Comparison of ENCODE assay signal across 29 cellular contexts in genomic region chr2:79580175-79580574, GRCh38.
DNase-seq lines count a peak whose midpoint lies in the region; ATAC-seq and TF ChIP-seq lines count a peak whose summit lies in the region.
"Had no signal": no experiment of that assay in that cellular context is flagged by ENCODE, and none has a peak within 500 bp of the region (broad histone marks: within the 10 kb centered on the region; RNA-seq: fewer than 3 reads in every experiment).

No MANE protein-coding gene starts in this region.

- no peak for DNase-seq in Caco-2
- peak; percentile 51 for DNase-seq in MG63
- peak; percentile 1 for DNase-seq in fibroblast of mammary gland (ENCODE audit: low read depth)
- DNase-seq in neural progenitor cell (ENCODE audit: low spot score) = peak; percentile 6
- no peak for DNase-seq in activated naive CD8-positive, alpha-beta T cell treated with anti-CD3 and anti-CD28 coated beads for 36 hours
- DNase-seq in adrenal gland = no peak
- DNase-seq: activated CD4-positive, alpha-beta memory T cell treated with anti-CD3 and anti-CD28 coated beads, Interleukin-2, amount 10 ng/mL, durations not matched to agents 7 days and 5 days; activated CD4-positive, CD25-positive, alpha-beta regulatory T cell treated with anti-CD3 and anti-CD28 coated beads, Interleukin-2, amount 50 U/mL, for 72 hours; activated CD8-positive, alpha-beta memory T cell treated with anti-CD3 and anti-CD28 coated beads, Interleukin-2, amount 50 U/mL, for 48 hours; COR-L47; gastrocnemius medialis; hippocampal formation; KBM-7; natural killer cell; NCI-H2081 treated with DMSO at 0.1 percent for 48 hours; NCI-H226; NCI-H748 treated with DMSO at 0.1 percent for 48 hours; stimulated activated CD8-positive, alpha-beta memory T cell treated with anti-CD3 and anti-CD28 coated beads, Interleukin-4, amount 100 ng/mL, for 48 hours; T-helper 17 cell had no signal

- H3K27ac Mint-ChIP-seq in Caco-2 (ENCODE audit: unreplicated experiment) (no peak overlapping the region), neural progenitor cell (no peak overlapping the region)
- no peak overlapping the region for H3K27ac Mint-ChIP-seq in activated naive CD8-positive, alpha-beta T cell treated with anti-CD3 and anti-CD28 coated beads for 36 hours
- H3K27ac Mint-ChIP-seq: activated CD4-positive, alpha-beta memory T cell treated with anti-CD3 and anti-CD28 coated beads, Interleukin-2, amount 10 ng/mL, durations not matched to agents 7 days and 5 days; activated naive CD4-positive, alpha-beta T cell treated with anti-CD3 and anti-CD28 coated beads, Interleukin-2, amount 50 U/mL, for 24 hours; natural killer cell; T-helper 17 cell had no signal

- H3K36me3 Mint-ChIP-seq in Caco-2 (ENCODE audit: insufficient read depth, unreplicated experiment) (no peaks in the 10 kb centered on the region), neural progenitor cell (peaks cover 10% of the 10 kb centered on the region)
- no peaks in the 10 kb centered on the region for H3K36me3 Mint-ChIP-seq in activated naive CD8-positive, alpha-beta T cell treated with anti-CD3 and anti-CD28 coated beads for 36 hours
- H3K36me3 Mint-ChIP-seq: activated naive CD4-positive, alpha-beta T cell treated with anti-CD3 and anti-CD28 coated beads, Interleukin-2, amount 50 U/mL, for 24 hours; natural killer cell had no signal

- intact Hi-C loops in Caco-2 (cut with micrococcal nuclease; ENCODE audit: unreplicated experiment) = no loop called here
- intact Hi-C loops in adrenal gland (cut with DNase I) = no loop called here

- H3K4me3 ChIP-seq in Caco-2 (ENCODE audit: low read depth, low read length) (no peak overlapping the region), MG63 (no peak overlapping the region), fibroblast of mammary gland (ENCODE audit: control insufficient read depth, low read depth, low read length) (no peak overlapping the region), neural progenitor cell (no peak overlapping the region), adrenal gland (no peak overlapping the region)
- H3K4me3 ChIP-seq: ascending aorta; BLaER1 treated with 17β-estradiol and CSF1 and Interleukin-3, amounts not matched to agents 10 nM and 100 nM; gastrocnemius medialis; HAP-1; SK-N-MC; skin epidermis; tibial nerve had no signal

- H3K4me1 Mint-ChIP-seq in Caco-2 (ENCODE audit: low read depth, unreplicated experiment) (no peaks in the 10 kb centered on the region), neural progenitor cell (no peaks in the 10 kb centered on the region)
- H3K4me1 Mint-ChIP-seq in activated naive CD8-positive, alpha-beta T cell treated with anti-CD3 and anti-CD28 coated beads for 36 hours = no peaks in the 10 kb centered on the region
- H3K4me1 Mint-ChIP-seq: activated CD4-positive, alpha-beta memory T cell treated with anti-CD3 and anti-CD28 coated beads, Interleukin-2, amount 10 ng/mL, durations not matched to agents 7 days and 5 days; activated naive CD4-positive, alpha-beta T cell treated with anti-CD3 and anti-CD28 coated beads, Interleukin-2, amount 50 U/mL, for 24 hours; natural killer cell; T-helper 17 cell had no signal

- H3K27ac ChIP-seq in neural progenitor cell = no peak overlapping the region
- no peak overlapping the region for H3K27ac ChIP-seq in adrenal gland
- H3K27ac ChIP-seq: ascending aorta; BLaER1 treated with 17β-estradiol and CSF1 and Interleukin-3, amounts not matched to agents 10 nM and 100 nM; gastrocnemius medialis; RWPE1; SK-N-MC; skin epidermis; tibial nerve had no signal

- BruUV-seq in Caco-2 (replicated peaks; lab: Mats Ljungman, UMichigan) = no TSS peak

- no peaks in the 10 kb centered on the region for H3F3A ChIP-seq in neural progenitor cell (ENCODE audit: low read depth)

- H3K79me2 ChIP-seq in neural progenitor cell (ENCODE audit: low read depth) = no peaks in the 10 kb centered on the region

- H3K27me3 Mint-ChIP-seq in Caco-2 (ENCODE audit: insufficient read depth, unreplicated experiment) = no peaks in the 10 kb centered on the region
- no peaks in the 10 kb centered on the region for H3K27me3 Mint-ChIP-seq in neural progenitor cell (ENCODE audit: insufficient read depth, low read depth)
- no peaks in the 10 kb centered on the region for H3K27me3 Mint-ChIP-seq in activated naive CD8-positive, alpha-beta T cell treated with anti-CD3 and anti-CD28 coated beads for 36 hours
- H3K27me3 Mint-ChIP-seq: activated CD4-positive, alpha-beta memory T cell treated with anti-CD3 and anti-CD28 coated beads, Interleukin-2, amount 10 ng/mL, durations not matched to agents 7 days and 5 days; activated naive CD4-positive, alpha-beta T cell treated with anti-CD3 and anti-CD28 coated beads, Interleukin-2, amount 50 U/mL, for 24 hours; T-helper 17 cell had no signal

- CTCF ChIA-PET in Caco-2 (lab: Charles Lee) = no interaction called here

- TF ChIP-seq POLR2A in adrenal gland (IDR thresholded peaks at IDR 0.05) = no peak

- H4K20me1 ChIP-seq in neural progenitor cell (ENCODE audit: low read depth) = no peaks in the 10 kb centered on the region
- H4K20me1 ChIP-seq: BLaER1 treated with 17β-estradiol and CSF1 and Interleukin-3, amounts not matched to agents 10 nM and 100 nM had no signal

- H3K9me3 ChIP-seq in Caco-2 (no peaks in the 10 kb centered on the region), MG63 (no peaks in the 10 kb centered on the region), neural progenitor cell (ENCODE audit: low read depth) (no peaks in the 10 kb centered on the region), adrenal gland (replicated peaks in 1 of 3) (no peaks in the 10 kb centered on the region)
- H3K9me3 ChIP-seq: ascending aorta; BLaER1 treated with 17β-estradiol and CSF1 and Interleukin-3, amounts not matched to agents 10 nM and 100 nM; gastrocnemius medialis; HAP-1; tibial nerve had no signal

- H3K4me3 Mint-ChIP-seq in Caco-2 (ENCODE audit: unreplicated experiment) (no peak overlapping the region), neural progenitor cell (no peak overlapping the region)
- no peak overlapping the region for H3K4me3 Mint-ChIP-seq in activated naive CD8-positive, alpha-beta T cell treated with anti-CD3 and anti-CD28 coated beads for 36 hours
- H3K4me3 Mint-ChIP-seq: activated CD4-positive, alpha-beta memory T cell treated with anti-CD3 and anti-CD28 coated beads, Interleukin-2, amount 10 ng/mL, durations not matched to agents 7 days and 5 days; activated naive CD4-positive, alpha-beta T cell treated with anti-CD3 and anti-CD28 coated beads, Interleukin-2, amount 50 U/mL, for 24 hours; natural killer cell; T-helper 17 cell had no signal

- H3K4me2 ChIP-seq in neural progenitor cell = no peak overlapping the region
- H3K4me2 ChIP-seq: BLaER1 treated with 17β-estradiol and CSF1 and Interleukin-3, amounts not matched to agents 10 nM and 100 nM had no signal

- H2AFZ ChIP-seq in neural progenitor cell (replicated peaks) = no peak overlapping the region

- H3K9me3 Mint-ChIP-seq in Caco-2 (ENCODE audit: unreplicated experiment) = no peaks in the 10 kb centered on the region
- H3K9me3 Mint-ChIP-seq in neural progenitor cell = no peaks in the 10 kb centered on the region
- H3K9me3 Mint-ChIP-seq in activated naive CD8-positive, alpha-beta T cell treated with anti-CD3 and anti-CD28 coated beads for 36 hours = no peaks in the 10 kb centered on the region

- ATAC-seq in GM19324 (IDR thresholded peaks at IDR 0.05; ENCODE audit: low FRiP score, unreplicated experiment) (no peak), GM21619 (IDR thresholded peaks at IDR 0.05; ENCODE audit: unreplicated experiment) (no peak)
- ATAC-seq: gastrocnemius medialis, natural killer cell, T-helper 17 cell had no signal

- H3K27me3 ChIP-seq in Caco-2 (replicated peaks; ENCODE audit: control insufficient read depth, insufficient read depth, low read length) (no peaks in the 10 kb centered on the region; the same call in 1 of the 2 replicates), MG63 (no peaks in the 10 kb centered on the region), neural progenitor cell (no peaks in the 10 kb centered on the region), adrenal gland (no peaks in the 10 kb centered on the region)
- H3K27me3 ChIP-seq: ascending aorta; BLaER1 treated with 17β-estradiol and CSF1 and Interleukin-3, amounts not matched to agents 10 nM and 100 nM; gastrocnemius medialis; tibial nerve had no signal

- no peak overlapping the region for H3K9ac ChIP-seq in neural progenitor cell
- H3K9ac ChIP-seq: BLaER1 treated with 17β-estradiol and CSF1 and Interleukin-3, amounts not matched to agents 10 nM and 100 nM had no signal

- H3K4me1 ChIP-seq in Caco-2 = no peaks in the 10 kb centered on the region
- no peaks in the 10 kb centered on the region for H3K4me1 ChIP-seq in neural progenitor cell
- no peaks in the 10 kb centered on the region for H3K4me1 ChIP-seq in adrenal gland (replicated peaks in 1 of 2)
- H3K4me1 ChIP-seq: ascending aorta; BLaER1 treated with 17β-estradiol and CSF1 and Interleukin-3, amounts not matched to agents 10 nM and 100 nM; gastrocnemius medialis; HAP-1; tibial nerve had no signal

- TF ChIP-seq CTCF in Caco-2 (IDR thresholded peaks at IDR 0.05; ENCODE audit: insufficient read depth in 1 of 2, low read depth in 1 of 2, low read length in 1 of 2, severe bottlenecking in 1 of 2, unreplicated experiment in 1 of 2) (peak; percentile 9), fibroblast of mammary gland (conservative IDR thresholded peaks at IDR 0.05; ENCODE audit: control insufficient read depth, insufficient read depth, low read depth, low read length) (no peak), neural progenitor cell (IDR thresholded peaks at IDR 0.05) (peak; percentile 17), adrenal gland (IDR thresholded peaks at IDR 0.05) (no peak)

- H3K36me3 ChIP-seq in Caco-2 (ENCODE audit: control insufficient read depth, insufficient read depth, low read length) = no peaks in the 10 kb centered on the region
- H3K36me3 ChIP-seq in MG63 = no peaks in the 10 kb centered on the region
- no peaks in the 10 kb centered on the region for H3K36me3 ChIP-seq in neural progenitor cell
- H3K36me3 ChIP-seq in adrenal gland (replicated peaks in 1 of 2) = no peaks in the 10 kb centered on the region
- H3K36me3 ChIP-seq: ascending aorta; BLaER1 treated with 17β-estradiol and CSF1 and Interleukin-3, amounts not matched to agents 10 nM and 100 nM; gastrocnemius medialis; HAP-1; tibial nerve had no signal

- POLR2A ChIA-PET in Caco-2 (lab: Charles Lee) = no interaction called here

- 76 to 84% (median 81%) methylated on average over 6 of the region's 6 CpGs for WGBS in adrenal gland, 4 donors

Comparison
In these comparisons a context has a peak if more than half of its experiments do, and no peak if none do; other contexts are left out.
1. DNase-seq: peak in MG63 (single experiment), fibroblast of mammary gland (single experiment) and neural progenitor cell (single experiment); none in Caco-2 (0 of 2), activated naive CD8-positive, alpha-beta T cell treated with anti-CD3 and anti-CD28 coated beads for 36 hours (single experiment) and adrenal gland (0 of 7).
2. CTCF ChIP-seq: peak in Caco-2 (2 of 2) and neural progenitor cell (single experiment); none in fibroblast of mammary gland (single experiment) and adrenal gland (0 of 6).